ENCODE assay signal across 1 cellular context in genomic region chr2:9300214-9300613, GRCh38.
TF ChIP-seq lines count a peak whose summit lies in the region.

No MANE protein-coding gene starts in this region.

TF ChIP-seq in HEK293, 187 proteins besides CTCF, POLR2A, EP300 and RAD21 (continued from another document):
- no peak for TF ChIP-seq ZNF302 (tag by site-specific recombination; IDR thresholded peaks at IDR 0.05; ENCODE audit: low read depth)
